In the genomic region with DNA sequence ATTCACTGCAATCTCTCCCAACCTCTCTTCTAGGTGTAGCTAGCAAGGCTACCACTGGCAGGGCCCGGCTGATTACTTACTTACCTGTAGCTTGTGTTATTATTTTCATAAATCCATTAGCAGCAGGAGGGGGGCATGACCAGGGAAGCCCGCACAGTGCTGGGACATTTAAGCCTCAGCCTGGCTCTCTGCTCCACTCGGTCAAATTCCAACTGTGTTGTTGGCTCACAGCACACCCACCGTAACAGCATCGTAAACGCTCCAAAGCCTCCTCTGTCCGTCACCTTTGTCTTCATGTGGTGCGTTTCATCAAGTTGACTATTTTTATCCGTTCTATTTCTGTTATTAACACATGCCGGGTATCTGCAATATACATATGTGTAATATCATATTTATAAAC, we compare ENCODE assay signal across 24 cellular contexts.
"Had no signal": no experiment of that assay in that cellular context is flagged by ENCODE, and none has a peak within 500 bp of the region (broad histone marks: within the 10 kb centered on the region; RNA-seq: fewer than 3 reads in every experiment).

No MANE protein-coding gene starts in this region.

- H3K4me1 Mint-ChIP-seq: activated naive CD8-positive, alpha-beta T cell treated with anti-CD3 and anti-CD28 coated beads, Interleukin-2, amount 10 ng/mL, durations not matched to agents 7 days and 5 days; immature natural killer cell had no signal

- H3K4me3 ChIP-seq: lower lobe of right lung, pancreas, tibial nerve had no signal

- H3K4me1 ChIP-seq: pancreas had no signal

- H3K36me3 Mint-ChIP-seq: activated naive CD4-positive, alpha-beta T cell treated with anti-CD3 and anti-CD28 coated beads, Interleukin-2, amount 10 ng/mL, durations not matched to agents 7 days and 5 days; activated naive CD8-positive, alpha-beta T cell treated with anti-CD3 and anti-CD28 coated beads, Interleukin-2, amount 10 ng/mL, durations not matched to agents 7 days and 5 days; immature natural killer cell; T-cell had no signal

- H3K4me3 Mint-ChIP-seq: activated B cell treated with CpG ODN at 0.5 μM for 24 hours; activated CD8-positive, alpha-beta T cell treated with anti-CD3 and anti-CD28 coated beads for 36 hours; dendritic cell treated with granulocyte-macrophage colony-stimulating factor and Interleukin-4, amounts not matched to agents 40 ng/mL and 50 ng/mL, for 4 days; T-helper 2 cell treated with Interferon-gamma antibody and Interleukin-4, amounts not matched to agents 5 μg/mL and 100 μg/mL, for 36 hours had no signal

- H3K27ac Mint-ChIP-seq: activated B cell treated with CpG ODN at 0.5 μM for 24 hours; activated CD8-positive, alpha-beta T cell treated with anti-CD3 and anti-CD28 coated beads for 36 hours; activated naive CD4-positive, alpha-beta T cell treated with anti-CD3 and anti-CD28 coated beads, Interleukin-2, amount 10 ng/mL, durations not matched to agents 7 days and 5 days; activated naive CD8-positive, alpha-beta T cell treated with anti-CD3 and anti-CD28 coated beads, Interleukin-2, amount 10 ng/mL, durations not matched to agents 7 days and 5 days; activated T-cell treated with anti-CD3 and anti-CD28 coated beads, Interleukin-2, amount 50 U/mL, for 72 hours; dendritic cell treated with granulocyte-macrophage colony-stimulating factor and Interleukin-4, amounts not matched to agents 40 ng/mL and 50 ng/mL, for 4 days; immature natural killer cell; T-cell; T-helper 2 cell treated with Interferon-gamma antibody and Interleukin-4, amounts not matched to agents 5 μg/mL and 100 μg/mL, for 36 hours had no signal

- H3K9me3 ChIP-seq: lower lobe of right lung, neutrophil, pancreas, tibial nerve had no signal

- H3K36me3 ChIP-seq: lower lobe of right lung, neutrophil, pancreas, tibial nerve had no signal

- H3K9me3 Mint-ChIP-seq: activated B cell treated with CpG ODN at 0.5 μM for 24 hours; activated CD8-positive, alpha-beta T cell treated with anti-CD3 and anti-CD28 coated beads for 36 hours; activated naive CD4-positive, alpha-beta T cell treated with anti-CD3 and anti-CD28 coated beads, Interleukin-2, amount 10 ng/mL, durations not matched to agents 7 days and 5 days; activated naive CD8-positive, alpha-beta T cell treated with anti-CD3 and anti-CD28 coated beads, Interleukin-2, amount 10 ng/mL, durations not matched to agents 7 days and 5 days; activated T-cell treated with anti-CD3 and anti-CD28 coated beads, Interleukin-2, amount 50 U/mL, for 72 hours; dendritic cell treated with granulocyte-macrophage colony-stimulating factor and Interleukin-4, amounts not matched to agents 40 ng/mL and 50 ng/mL, for 4 days; immature natural killer cell; nephron; T-cell; T-helper 2 cell treated with Interferon-gamma antibody and Interleukin-4, amounts not matched to agents 5 μg/mL and 100 μg/mL, for 36 hours had no signal

- DNase-seq: activated B cell treated with CpG ODN at 0.5 μM for 24 hours; activated CD4-positive, alpha-beta T cell treated with anti-CD3 and anti-CD28 coated beads, Interleukin-2, amount 50 U/mL, for 1 hour; activated CD8-positive, alpha-beta T cell treated with anti-CD3 and anti-CD28 coated beads for 36 hours; activated gamma-delta T cell; activated naive CD4-positive, alpha-beta T cell treated with anti-CD3 and anti-CD28 coated beads, Interleukin-2, amount 10 ng/mL, durations not matched to agents 7 days and 5 days; activated naive CD8-positive, alpha-beta T cell treated with anti-CD3 and anti-CD28 coated beads, Interleukin-2, amount 10 ng/mL, durations not matched to agents 7 days and 5 days; activated T-cell treated with anti-CD3 and anti-CD28 coated beads for 4 hours; activated T-cell treated with anti-CD3 and anti-CD28 coated beads, Interleukin-2, amount 50 U/mL, for 72 hours; central memory CD4-positive, alpha-beta T cell; effector CD4-positive, alpha-beta T cell; hippocampal formation; immature natural killer cell; lower lobe of right lung; mesendoderm; pancreas; right cardiac atrium; stimulated activated CD4-positive, alpha-beta T cell treated with anti-CD3 and anti-CD28 coated beads, Interleukin-2, amount 100 ng/mL, for 48 hours; stimulated activated naive CD4-positive, alpha-beta T cell treated with Interleukin-2 at 50 U/mL for 16 hours; T-cell had no signal

- H3K27ac ChIP-seq: lower lobe of right lung, neutrophil, pancreas, tibial nerve had no signal

- H3K27me3 ChIP-seq: pancreas had no signal

- ATAC-seq: activated CD8-positive, alpha-beta T cell treated with anti-CD3 and anti-CD28 coated beads for 36 hours; activated T-cell treated with anti-CD3 and anti-CD28 coated beads, Interleukin-2, amount 50 U/mL, for 72 hours; lower lobe of right lung; pancreas; right cardiac atrium; T-cell had no signal
